8 cellular contexts compared by ENCODE assay signal in genomic region chr2:69307696-69308064, GRCh38.
DNase-seq lines count a peak whose midpoint lies in the region; ATAC-seq, FAIRE-seq and TF ChIP-seq lines count a peak whose summit lies in the region.

No MANE protein-coding gene starts in this region.

- peak overlapping the region in 1 of 2 experiments; percentile 69; a peak in 2 of 4 replicates for H3K9ac ChIP-seq in K562 (ENCODE audit: insufficient read depth in 1 of 2, low read depth in 2 of 2, low read length in 2 of 2)

- H3K4me2 ChIP-seq in A549 = peak overlapping the region; percentile 93
- H3K4me2 ChIP-seq in K562 (ENCODE audit: insufficient read depth, low read length) = peak overlapping the region; percentile 86

- TF ChIP-seq POLR2A in A549 (IDR thresholded peaks at IDR 0.05; ENCODE audit: low read length) (no peak), K562 (conservative IDR thresholded peaks at IDR 0.05) (no peak)

- BruUV-seq in K562 (replicated peaks; lab: Mats Ljungman, UMichigan) = no TSS peak

- H3K9me3 ChIP-seq in A549 (peaks cover 8% of the 10 kb centered on the region; the same call in 1 of the 3 replicates), HAP-1 (no peaks in the 10 kb centered on the region), K562 (replicated peaks; ENCODE audit: control insufficient read depth, insufficient read depth, low read depth, low read length) (0 out of 2 replicates have a peak, but pooled peaks cover 5% of the 10 kb centered on the region)

- FAIRE-seq in A549 (lab: Jason Lieb, UNC) (no peak), K562 (lab: Jason Lieb, UNC) (no peak)

- peak overlapping the region; percentile 29 to 86 (median 76) for H3K4me3 Mint-ChIP-seq in naive thymus-derived CD8-positive, alpha-beta T cell

- H3K79me2 ChIP-seq in K562 (ENCODE audit: control insufficient read depth, insufficient read depth, low read length) = no peaks in the 10 kb centered on the region

- no peak for DNase-seq in A549 (ENCODE audit: low read depth in 1 of 2, low spot score in 1 of 2)
- DNase-seq in HAP-1 (ENCODE audit: low spot score in 2 of 2) = no peak
- no peak for DNase-seq in K562 (ENCODE audit: extremely low read depth in 1 of 4, low spot score in 3 of 4)
- DNase-seq in naive thymus-derived CD8-positive, alpha-beta T cell = no peak
- DNase-seq in NCI-H748 treated with DMSO at 0.1 percent for 48 hours (lab: John Stamatoyannopoulos, UW) = no peak
- no peak for DNase-seq in D341Med (ENCODE audit: low spot score)

- H3K36me3 ChIP-seq in HAP-1 (replicated peaks) (no peaks in the 10 kb centered on the region), K562 (ENCODE audit: control insufficient read depth, insufficient read depth, low read length) (no peaks in the 10 kb centered on the region)

- intact Hi-C loops in K562 (cut with micrococcal nuclease) = loop anchor here (1.0 to 10.0 kb wide), 2 partner anchors 281 to 363 kb away; no protein-coding TSS in a partner anchor

- H3K4me3 ChIP-seq in A549 (peak overlapping the region; percentile 86), HAP-1 (peak overlapping the region; percentile 50), K562 (no peak overlapping the region)

- TF ChIP-seq EP300 in A549 (IDR thresholded peaks at IDR 0.05) (no peak), K562 (IDR thresholded peaks at IDR 0.05; ENCODE audit: low read length) (no peak)

- TF ChIP-seq RAD21 in A549 (conservative IDR thresholded peaks at IDR 0.05 in 1 of 2, IDR thresholded peaks at IDR 0.05 in 1 of 2) (no peak), K562 (CRISPR knock-in tag; conservative IDR thresholded peaks at IDR 0.05 in 1 of 2, IDR thresholded peaks at IDR 0.05 in 1 of 2) (no peak)

- H3K27ac ChIP-seq in A549 (peak overlapping the region; percentile 94 to 99), K562 (ENCODE audit: extremely low read depth, low read depth, low read length) (no peak overlapping the region)

- peaks cover 11 to 25% (median 14%) of the 10 kb centered on the region in 5 donors for H3K27me3 Mint-ChIP-seq in naive thymus-derived CD8-positive, alpha-beta T cell

- H4K20me1 ChIP-seq in K562 (replicated peaks; ENCODE audit: control insufficient read depth, insufficient read depth, low read length) = peaks cover 10% of the 10 kb centered on the region; the same call in 1 of the 2 replicates

- H3K27me3 ChIP-seq in HAP-1 (ENCODE audit: low read depth) (no peaks in the 10 kb centered on the region), K562 (ENCODE audit: control insufficient read depth in 2 of 2, insufficient read depth in 2 of 2, low read length in 2 of 2) (peaks cover 13 to 27% of the 10 kb centered on the region in 2 experiments; a peak in 4 of 5 replicates)

- peaks cover 0 to 4% (median 4%) of the 10 kb centered on the region in 3 donors for H3K36me3 Mint-ChIP-seq in naive thymus-derived CD8-positive, alpha-beta T cell

- peak overlapping the region; percentile 91; the same call in 1 of the 2 replicates for H2AFZ ChIP-seq in K562 (ENCODE audit: low read depth, low read length)

- H3K4me1 ChIP-seq in A549 (peaks cover 37% of the 10 kb centered on the region), HAP-1 (peaks cover 10% of the 10 kb centered on the region), K562 (replicated peaks in 1 of 2; ENCODE audit: control insufficient read depth in 2 of 2, insufficient read depth in 2 of 2, low read length in 2 of 2) (peaks cover 0 to 18% of the 10 kb centered on the region in 2 experiments; a peak in 3 of 5 replicates)

- peaks cover 5 to 26% (median 19%) of the 10 kb centered on the region in 4 donors for H3K4me1 Mint-ChIP-seq in naive thymus-derived CD8-positive, alpha-beta T cell

- peaks cover 0 to 8% (median 3%) of the 10 kb centered on the region in 9 donors for H3K9me3 Mint-ChIP-seq in naive thymus-derived CD8-positive, alpha-beta T cell

- H3K27ac Mint-ChIP-seq in naive thymus-derived CD8-positive, alpha-beta T cell = peak overlapping the region in 2 of 10 donors; percentile 43 to 60

- ATAC-seq in A549 = no peak
- ATAC-seq in K562 = peak; percentile 3; the same call in 1 of the 3 replicates
- ATAC-seq in naive thymus-derived CD8-positive, alpha-beta T cell = no peak
- no peak for ATAC-seq in HG02852 (IDR thresholded peaks at IDR 0.05; ENCODE audit: unreplicated experiment)
- ATAC-seq in HG02610 (IDR thresholded peaks at IDR 0.05; ENCODE audit: unreplicated experiment) = no peak

- TF ChIP-seq CTCF in A549 (IDR thresholded peaks at IDR 0.05) (no peak), K562 (IDR thresholded peaks at IDR 0.05 in 2 of 3, conservative IDR thresholded peaks at IDR 0.05 in 1 of 3; ENCODE audit: insufficient read depth in 2 of 3, low read depth in 1 of 3, low read length in 3 of 3) (no peak)

- CTCF ChIA-PET in A549 (lab: Yijun Ruan, JAX) (interaction anchor here (0.6 to 4.7 kb wide), 63 partner anchors 9 to 576 kb away, joined by 3 to 46 read pairs (median 7); partner anchors contain the start of genes ANTXR1 and NFU1), K562 (lab: Yijun Ruan, JAX; ENCODE audit: low intra/inter-chr PET ratio) (interaction anchor here (0.6 to 1.1 kb wide), 5 partner anchors 281 to 845 kb away, joined by 3 to 5 read pairs (median 3); partner anchors contain the start of gene ANTXR1)

- WGBS in A549 (ENCODE audit: missing lambda C conversion rate) = 43% methylated on average over 11 of the region's 11 CpGs
- WGBS in K562 (ENCODE audit: insufficient coverage, low coverage, missing lambda C conversion rate) = 27% methylated on average over 11 of the region's 11 CpGs

- in situ Hi-C loops in HAP-1 (cut with MboI; ENCODE audit: low sequenced_read_pairs) = loop anchor here (5.0 to 25.0 kb wide), 2 partner anchors 295 to 845 kb away; partner anchors contain the start of genes ANTXR1, APLF and FBXO48
- in situ Hi-C loops in K562 (cut with MboI) = loop anchor here (25.0 kb wide), 1 partner anchor 270 kb away; no protein-coding TSS in a partner anchor

- H3K9me1 ChIP-seq in K562 (ENCODE audit: control insufficient read depth, insufficient read depth, low read length) = no peaks in the 10 kb centered on the region

- POLR2A ChIA-PET in A549 (lab: Yijun Ruan, JAX) = interaction anchor here (1.0 to 1.9 kb wide), 2 partner anchors 9 to 145 kb away, joined by 3 to 6 read pairs; no protein-coding TSS in a partner anchor
- POLR2A ChIA-PET in K562 (lab: Yijun Ruan, JAX) = interaction anchor here (2.2 kb wide), 1 partner anchor 13 kb away, joined by 4 read pairs; no protein-coding TSS in a partner anchor
- POLR2A ChIA-PET in naive thymus-derived CD8-positive, alpha-beta T cell (lab: Charles Lee) = no interaction called here

TF ChIP-seq in A549, 52 proteins besides CTCF, POLR2A, EP300 and RAD21:
- TF ChIP-seq CHD4 (IDR thresholded peaks at IDR 0.05; ENCODE audit: borderline replicate concordance) = no peak
- no peak for TF ChIP-seq PHF8 (IDR thresholded peaks at IDR 0.05; ENCODE audit: borderline replicate concordance, low read depth)
- TF ChIP-seq EHMT2 (IDR thresholded peaks at IDR 0.05; ENCODE audit: low read depth) = no peak
- TF ChIP-seq FOSB (CRISPR knock-in tag; IDR thresholded peaks at IDR 0.05) = 0 out of 2 replicates have a peak, but pooled peaks have one; percentile 65

TF ChIP-seq in K562, 482 proteins besides CTCF, POLR2A, EP300 and RAD21:
- TF ChIP-seq HNRNPK (IDR thresholded peaks at IDR 0.05; ENCODE audit: low read depth, low read length, poor library complexity, severe bottlenecking) (no peak), MEF2A (IDR thresholded peaks at IDR 0.05; ENCODE audit: control insufficient read depth, low read depth, low read length) (no peak), MCM5 (IDR thresholded peaks at IDR 0.05; ENCODE audit: low read depth) (no peak), SMAD4 (CRISPR knock-in tag; conservative IDR thresholded peaks at IDR 0.05) (no peak), DACH1 (IDR thresholded peaks at IDR 0.05; ENCODE audit: partially characterized antibody) (no peak), FUS (optimal IDR thresholded peaks at IDR 0.05; ENCODE audit: low read depth, low read length) (no peak), HSF4 (CRISPR knock-in tag; IDR thresholded peaks at IDR 0.05; ENCODE audit: borderline replicate concordance) (no peak)
